Comparison of ENCODE assay signal across 9 cellular contexts in genomic region chr3:150925751-150926201, GRCh38. TPM values are rescaled to one million over a fixed set of nuclear protein-coding genes. Genes with fewer than 3 reads are reported as not detected.
A peak's percentile ranks its signal among the peaks of the same experiment; 100 is the strongest.
DNase-seq lines count a peak whose midpoint lies in the region; ATAC-seq and TF ChIP-seq lines count a peak whose summit lies in the region.
"Had no signal": no experiment of that assay in that cellular context is flagged by ENCODE, and none has a peak within 500 bp of the region (broad histone marks: within the 10 kb centered on the region; RNA-seq: fewer than 3 reads in every experiment).

No MANE protein-coding gene starts in this region.

- DNase-seq in Caki2 (ENCODE audit: low read depth) (peak; percentile 34), HPDE6-E6E7 (ENCODE audit: extremely low spot score) (peak; percentile 77), SIG-M5 (lab: John Stamatoyannopoulos, UW) (peak; percentile 5), hepatocyte (ENCODE audit: low spot score) (peak; percentile 82), omental fat pad (ENCODE audit: low spot score) (no peak)
- peak; percentile 54 for DNase-seq in activated naive CD4-positive, alpha-beta T cell treated with Interleukin-2 at 50 U/mL for 16 hours
- DNase-seq in stimulated activated CD4-positive, alpha-beta T cell treated with anti-CD3 and anti-CD28 coated beads, Interleukin-15, amount 100 ng/mL, for 48 hours (ENCODE audit: low read depth in 2 of 2) = peak; percentile 23 to 50

- WGBS in hepatocyte (ENCODE audit: low lambda C conversion rate, missing lambda C conversion rate) = 20% methylated on average over 14 of the region's 14 CpGs

- H4K20me1 ChIP-seq in hepatocyte (ENCODE audit: insufficient read depth, poor library complexity, severe bottlenecking) = no peaks in the 10 kb centered on the region

- H3K79me2 ChIP-seq in hepatocyte = no peaks in the 10 kb centered on the region

- no peaks in the 10 kb centered on the region for H3K36me3 ChIP-seq in hepatocyte (replicated peaks; ENCODE audit: insufficient read depth, low read depth)

- H3K4me3 ChIP-seq in hepatocyte = no peak overlapping the region

- H3K27ac ChIP-seq in hepatocyte = no peak overlapping the region

- in situ Hi-C loops in Caki2 (cut with HindIII; ENCODE audit: low pct_unique_long_range_greater_than_20kb, low sequenced_read_pairs) = no loop called here

- peak overlapping the region; percentile 81 for H3K4me2 ChIP-seq in hepatocyte

- ATAC-seq in GM21360 (IDR thresholded peaks at IDR 0.05; ENCODE audit: unreplicated experiment) = peak; percentile 81
- ATAC-seq in omental fat pad (ENCODE audit: low FRiP score) = no peak

- TF ChIP-seq CTCF in hepatocyte (IDR thresholded peaks at IDR 0.05; ENCODE audit: poor library complexity) (peak; percentile 63), omental fat pad (IDR thresholded peaks at IDR 0.05) (no peak)

- H2AFZ ChIP-seq in hepatocyte = peak overlapping the region; percentile 74

- H3K9me3 ChIP-seq in hepatocyte (ENCODE audit: low read depth) = no peaks in the 10 kb centered on the region

- H3K4me1 ChIP-seq in hepatocyte (ENCODE audit: insufficient read depth) = no peaks in the 10 kb centered on the region

- H3K27me3 ChIP-seq in hepatocyte = no peaks in the 10 kb centered on the region

- H3K9me2 ChIP-seq in hepatocyte (replicated peaks; ENCODE audit: insufficient read depth) = no peaks in the 10 kb centered on the region

RNA-seq across cellular contexts. Expression of gene MINDY4B, which starts 20.5 kb away (rescaled TPM):
- not detected in 2 replicates for total RNA-seq in Caki2 (2014; rRNA removed; shearing (Covaris generic); ENCODE audit: low replicate concordance)
- not detected in 2 replicates for total RNA-seq in hepatocyte
- not detected in 2 replicates for polyA plus RNA-seq in hepatocyte
- total RNA-seq in omental fat pad = not detected
- polyA plus RNA-seq: adipose tissue had no signal

RNA-seq across cellular contexts. Expression of gene CLRN1, which starts 46.8 kb away (rescaled TPM):
- total RNA-seq in Caki2 (2014; rRNA removed; shearing (Covaris generic); ENCODE audit: low replicate concordance) = not detected in 2 replicates
- not detected in 2 replicates for total RNA-seq in hepatocyte
- polyA plus RNA-seq in hepatocyte = not detected in 2 replicates
- total RNA-seq in omental fat pad = not detected
- polyA plus RNA-seq: adipose tissue had no signal
